ENCODE assay signal across 16 cellular contexts in genomic region chr1:161008857-161009554, GRCh38. TPM values are rescaled to one million over a fixed set of nuclear protein-coding genes. Genes with fewer than 3 reads are reported as not detected.
DNase-seq lines count a peak whose midpoint lies in the region; ATAC-seq and TF ChIP-seq lines count a peak whose summit lies in the region.
"Had no signal": no experiment of that assay in that cellular context is flagged by ENCODE, and none has a peak within 500 bp of the region (broad histone marks: within the 10 kb centered on the region; RNA-seq: fewer than 3 reads in every experiment).

No MANE protein-coding gene starts in this region.

- no peak for DNase-seq in CD8-positive, alpha-beta T cell
- DNase-seq in HFFc6 (peak; percentile 40), coronary artery (ENCODE audit: low spot score) (peak; percentile 8), mesothelial cell of epicardium (ENCODE audit: low spot score in 2 of 2, unreplicated experiment in 2 of 2) (no peak), SW 1271 (lab: John Stamatoyannopoulos, UW) (no peak), NCI-H2171 treated with DMSO at 0.1 percent for 48 hours (lab: John Stamatoyannopoulos, UW) (no peak)
- no peak for DNase-seq in stimulated activated CD4-positive, alpha-beta T cell treated with anti-CD3 and anti-CD28 coated beads, Interleukin-2, amount 100 ng/mL, for 48 hours
- DNase-seq: activated CD8-positive, alpha-beta memory T cell treated with anti-CD3 and anti-CD28 coated beads for 24 hours; activated gamma-delta T cell treated with Interleukin-2 at 50 U/mL for 16 hours; effector CD4-positive, alpha-beta T cell; NCI-H1105; NCI-H2227 treated with DMSO at 0.1 percent for 48 hours; stimulated activated naive CD4-positive, alpha-beta T cell had no signal

- H3K9me3 ChIP-seq in CD8-positive, alpha-beta T cell (ENCODE audit: low read length): no peaks in the 10 kb centered on the region
- H3K9me3 ChIP-seq: HAP-1 had no signal

- intact Hi-C loops in CD8-positive, alpha-beta T cell (cut with DNase I, micrococcal nuclease): no loop called here

- H3K9me3 Mint-ChIP-seq in CD8-positive, alpha-beta T cell: no peaks in the 10 kb centered on the region
- H3K9me3 Mint-ChIP-seq in HFFc6 (no peaks in the 10 kb centered on the region), mesothelial cell of epicardium (no peaks in the 10 kb centered on the region)

- no peak for ATAC-seq in CD8-positive, alpha-beta T cell
- ATAC-seq in GM18868 (IDR thresholded peaks at IDR 0.05; ENCODE audit: unreplicated experiment): no peak

- POLR2A ChIA-PET in CD8-positive, alpha-beta T cell (lab: Charles Lee): no interaction called here

- peaks cover 22% of the 10 kb centered on the region for H3K4me1 ChIP-seq in CD8-positive, alpha-beta T cell (ENCODE audit: insufficient read depth, low read length)

- no peaks in the 10 kb centered on the region for H3K27me3 ChIP-seq in CD8-positive, alpha-beta T cell (ENCODE audit: insufficient read depth, low read length)

- peak overlapping the region; percentile 39 for H3K27ac Mint-ChIP-seq in CD8-positive, alpha-beta T cell
- H3K27ac Mint-ChIP-seq in HFFc6: no peak overlapping the region
- H3K27ac Mint-ChIP-seq in mesothelial cell of epicardium: peak overlapping the region; percentile 91

- no peak overlapping the region for H3K4me3 Mint-ChIP-seq in CD8-positive, alpha-beta T cell
- H3K4me3 Mint-ChIP-seq in HFFc6: no peak overlapping the region
- H3K4me3 Mint-ChIP-seq in mesothelial cell of epicardium: no peak overlapping the region

- H3K27me3 Mint-ChIP-seq in CD8-positive, alpha-beta T cell (ENCODE audit: low read depth): no peaks in the 10 kb centered on the region
- H3K27me3 Mint-ChIP-seq in HFFc6 (ENCODE audit: insufficient read depth) (peaks cover 5% of the 10 kb centered on the region; the same call in 1 of the 2 replicates), mesothelial cell of epicardium (ENCODE audit: low read depth) (no peaks in the 10 kb centered on the region)

- H3K4me1 Mint-ChIP-seq in CD8-positive, alpha-beta T cell (ENCODE audit: low read depth): peaks cover 23% of the 10 kb centered on the region
- H3K4me1 Mint-ChIP-seq in HFFc6 (ENCODE audit: low read depth) (peaks cover 20% of the 10 kb centered on the region), mesothelial cell of epicardium (peaks cover 33% of the 10 kb centered on the region)

- no peak overlapping the region for H3K27ac ChIP-seq in CD8-positive, alpha-beta T cell (ENCODE audit: low read depth, low read length)
- no peak overlapping the region for H3K27ac ChIP-seq in coronary artery
- H3K27ac ChIP-seq: skin epidermis had no signal

- H3K36me3 Mint-ChIP-seq in CD8-positive, alpha-beta T cell: no peaks in the 10 kb centered on the region
- no peaks in the 10 kb centered on the region for H3K36me3 Mint-ChIP-seq in HFFc6 (ENCODE audit: low read depth)
- H3K36me3 Mint-ChIP-seq in mesothelial cell of epicardium: peaks cover 2% of the 10 kb centered on the region

- no peaks in the 10 kb centered on the region for H3K36me3 ChIP-seq in CD8-positive, alpha-beta T cell (ENCODE audit: insufficient read depth, low read length)

- CTCF ChIA-PET in CD8-positive, alpha-beta T cell (lab: Charles Lee): interaction anchor here (2.1 kb wide), 1 partner anchor 11 kb away, joined by 8 read pairs; no protein-coding TSS in a partner anchor

- no peak for TF ChIP-seq CTCF in CD8-positive, alpha-beta T cell (IDR thresholded peaks at IDR 0.05)
- no peak for TF ChIP-seq CTCF in HFFc6 (IDR thresholded peaks at IDR 0.05)
- no peak for TF ChIP-seq CTCF in coronary artery (IDR thresholded peaks at IDR 0.05)
- no peak for TF ChIP-seq CTCF in mesothelial cell of epicardium (IDR thresholded peaks at IDR 0.05; ENCODE audit: unreplicated experiment)

- no peak overlapping the region for H3K4me3 ChIP-seq in CD8-positive, alpha-beta T cell (ENCODE audit: low read depth, low read length)
- no peak overlapping the region for H3K4me3 ChIP-seq in coronary artery
- H3K4me3 ChIP-seq: HAP-1, skin epidermis had no signal

RNA-seq across cellular contexts. Expression of gene F11R, which starts 11.9 kb away (rescaled TPM):
- total RNA-seq in CD8-positive, alpha-beta T cell: 10 to 100 TPM; 16.8 to 20.0 TPM
- total RNA-seq in HFFc6 (2021; fragmentation: NEBNext Ultra II Directional; extraction: Animal tissue kit (Norgen Biotek cat#: 25700)): under 1 TPM in 4 of 6 experiments, not detected in 2; 0.05 to 0.38 (median 0.14) TPM
- total RNA-seq in mesothelial cell of epicardium: 114 to 132 TPM (median 122 TPM) in 3 replicates

RNA-seq across cellular contexts. Expression of gene TSTD1, which starts 29.8 kb away (rescaled TPM):
- 10 to 100 TPM; 44.8 to 46.6 TPM for total RNA-seq in CD8-positive, alpha-beta T cell
- not detected for total RNA-seq in HFFc6 (2021; fragmentation: NEBNext Ultra II Directional; extraction: Animal tissue kit (Norgen Biotek cat#: 25700))
- 53.2 to 60.3 TPM (median 53.7 TPM) in 3 replicates for total RNA-seq in mesothelial cell of epicardium

RNA-seq across cellular contexts. Expression of gene USF1, which starts 36.8 kb away (rescaled TPM):
- 10 to 100 TPM; 95.6 to 98.8 TPM for total RNA-seq in CD8-positive, alpha-beta T cell
- total RNA-seq in HFFc6 (2021; fragmentation: NEBNext Ultra II Directional; extraction: Animal tissue kit (Norgen Biotek cat#: 25700)): 10 to 100 TPM; 31.2 to 38.0 (median 33.4) TPM
- 66.4 to 68.0 TPM (median 66.6 TPM) in 3 replicates for total RNA-seq in mesothelial cell of epicardium

RNA-seq across cellular contexts. Expression of gene ITLN2, which starts 54.4 kb away (rescaled TPM):
- total RNA-seq in CD8-positive, alpha-beta T cell: not detected
- total RNA-seq in HFFc6 (2021; fragmentation: NEBNext Ultra II Directional; extraction: Animal tissue kit (Norgen Biotek cat#: 25700)): not detected
- 0.41 to 0.80 TPM (median 0.72 TPM) in 3 replicates for total RNA-seq in mesothelial cell of epicardium

Comparison
In these comparisons a context has a peak if more than half of its experiments do, and no peak if none do; other contexts are left out.
1. DNase-seq: peak in HFFc6 (single experiment) and coronary artery (single experiment); none in CD8-positive, alpha-beta T cell (0 of 7), mesothelial cell of epicardium (0 of 2), SW 1271 (0 of 2), stimulated activated CD4-positive, alpha-beta T cell treated with anti-CD3 and anti-CD28 coated beads, Interleukin-2, amount 100 ng/mL, for 48 hours (0 of 2) and NCI-H2171 treated with DMSO at 0.1 percent for 48 hours (single experiment).
2. RNA of gene F11R, which starts 11.9 kb away (total RNA-seq): 114 to 132 TPM in mesothelial cell of epicardium and 16.8 to 20.0 TPM in CD8-positive, alpha-beta T cell; 0.05 to 0.38 TPM in HFFc6; every median in the first group is over 10 times any median in the second.
3. RNA of gene TSTD1, which starts 29.8 kb away (total RNA-seq): 53.2 to 60.3 TPM in mesothelial cell of epicardium and 44.8 to 46.6 TPM in CD8-positive, alpha-beta T cell; not detected in HFFc6; every median in the first group is over 10 times any median in the second.